In genomic region chr2:64455031-64455332, GRCh38 we compare ENCODE assay signal across 8 cellular contexts. TPM values are rescaled to one million over a fixed set of nuclear protein-coding genes. Genes with fewer than 3 reads are reported as not detected.
A peak's percentile ranks its signal among the peaks of the same experiment; 100 is the strongest.
DNase-seq lines count a peak whose midpoint lies in the region; ATAC-seq and TF ChIP-seq lines count a peak whose summit lies in the region.

No MANE protein-coding gene starts in this region.

- H3K27ac Mint-ChIP-seq in T-cell = no peak overlapping the region

- peak overlapping the region; percentile 74 to 80 (median 79) for H3K4me3 Mint-ChIP-seq in T-cell

- peaks cover 3 to 6% of the 10 kb centered on the region in 2 donors for H3K27me3 Mint-ChIP-seq in T-cell

- no peak for TF ChIP-seq CTCF in GM12865 (IDR thresholded peaks at IDR 0.05; ENCODE audit: insufficient read depth, low read depth, low read length, missing control alignments)
- TF ChIP-seq CTCF in foreskin fibroblast (IDR thresholded peaks at IDR 0.05; ENCODE audit: low read depth, low read length) = no peak
- no peak for TF ChIP-seq CTCF in gastrocnemius medialis (IDR thresholded peaks at IDR 0.05 in 4 of 5, conservative IDR thresholded peaks at IDR 0.05 in 1 of 5)
- no peak for TF ChIP-seq CTCF in omental fat pad (IDR thresholded peaks at IDR 0.05)

- intact Hi-C loops in gastrocnemius medialis (cut with DNase I; ENCODE audit: low total_unique reads) = loop anchor here (2.0 kb wide), 2 partner anchors 34 to 50 kb away; no protein-coding TSS in a partner anchor

- peak overlapping the region; percentile 94 to 99 (median 96) for H3K27ac ChIP-seq in gastrocnemius medialis

- POLR2A ChIA-PET in T-cell (lab: Charles Lee) = no interaction called here

- in situ Hi-C loops in gastrocnemius medialis (cut with MboI; ENCODE audit: low sequenced_read_pairs in 4 of 4) = no loop called here

- H3K4me3 ChIP-seq in GM12865 (ENCODE audit: low read depth, low read length) = peak overlapping the region; percentile 83
- peak overlapping the region; percentile 60 to 62 for H3K4me3 ChIP-seq in foreskin fibroblast (ENCODE audit: low read depth in 1 of 2, low read length in 2 of 2)
- peak overlapping the region; percentile 72 to 93 (median 82) for H3K4me3 ChIP-seq in gastrocnemius medialis

- no peaks in the 10 kb centered on the region for H3K36me3 Mint-ChIP-seq in T-cell

- H3K36me3 ChIP-seq in gastrocnemius medialis = peaks cover 0 to 32% of the 10 kb centered on the region in 2 donors

- no peak for DNase-seq in GM12865 (ENCODE audit: low read depth)
- no peak for DNase-seq in T-cell
- DNase-seq in foreskin fibroblast = no peak
- DNase-seq in gastrocnemius medialis = no peak
- DNase-seq in NCI-H128 (lab: John Stamatoyannopoulos, UW; ENCODE audit: unreplicated experiment) = no peak
- no peak for DNase-seq in stimulated activated CD4-positive, alpha-beta T cell treated with anti-CD3 and anti-CD28 coated beads, Interleukin-4, amount 100 ng/mL, for 1 hour
- no peak for DNase-seq in omental fat pad (ENCODE audit: low spot score)
- no peak for DNase-seq in stimulated activated CD4-positive, alpha-beta T cell treated with anti-CD3 and anti-CD28 coated beads, Interleukin-4, amount 100 ng/mL, for 24 hours

- H3K4me1 Mint-ChIP-seq in T-cell = peaks cover 5 to 10% (median 9%) of the 10 kb centered on the region in 3 donors

- H3K9me3 ChIP-seq in gastrocnemius medialis = no peaks in the 10 kb centered on the region

- ATAC-seq in T-cell (replicated peaks in 1 of 4) (no peak), gastrocnemius medialis (no peak), omental fat pad (ENCODE audit: low FRiP score) (no peak)

- TF ChIP-seq POLR2A in gastrocnemius medialis (IDR thresholded peaks at IDR 0.05) = no peak

- CTCF ChIA-PET in T-cell (lab: Charles Lee) = no interaction called here

- H3K9me3 Mint-ChIP-seq in T-cell = no peaks in the 10 kb centered on the region

- H3K4me1 ChIP-seq in gastrocnemius medialis = peaks cover 37 to 59% of the 10 kb centered on the region in 2 donors

- H3K27me3 ChIP-seq in gastrocnemius medialis = no peaks in the 10 kb centered on the region

RNA-seq across cellular contexts. Expression of gene LGALSL, which starts 1.0 kb away (rescaled TPM):
- total RNA-seq in T-cell (1 to 10 TPM in 1 of 5 donors, under 1 TPM in 4; 0.21 to 1.0 (median 0.57) TPM), gastrocnemius medialis (10 to 100 TPM in 1 of 4 donors, 1 to 10 TPM in 3; 3.8 to 19.6 (median 6.5) TPM), omental fat pad (10 to 100 TPM in 2 of 4 donors, 1 to 10 TPM in 2; 7.8 to 15.9 (median 9.3) TPM)
